In the genomic region with DNA sequence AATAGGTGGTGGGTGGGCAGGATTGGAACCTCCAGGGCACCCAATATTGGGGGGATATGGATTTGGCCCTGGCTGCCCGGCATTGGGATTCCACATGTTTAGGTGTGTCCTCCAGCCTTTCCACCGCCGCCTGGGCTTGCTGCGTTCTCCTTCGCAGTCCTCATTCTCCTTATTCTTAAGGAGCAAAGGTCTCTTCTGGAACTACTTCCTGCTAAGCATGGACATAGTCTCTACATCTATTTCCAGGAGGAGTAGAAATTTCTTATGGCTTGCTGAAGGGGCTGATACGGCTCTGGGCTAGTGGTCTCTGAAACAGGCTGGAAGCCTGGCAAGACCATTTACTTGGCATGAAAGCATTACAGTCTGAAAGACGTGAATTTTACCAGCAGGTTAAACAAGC, we compare ENCODE assay signal across 1 cellular context.
TF ChIP-seq lines count a peak whose summit lies in the region.

No MANE protein-coding gene starts in this region.

TF ChIP-seq in A549, 52 proteins besides CTCF, POLR2A, EP300 and RAD21:
- TF ChIP-seq, protein P1, sequence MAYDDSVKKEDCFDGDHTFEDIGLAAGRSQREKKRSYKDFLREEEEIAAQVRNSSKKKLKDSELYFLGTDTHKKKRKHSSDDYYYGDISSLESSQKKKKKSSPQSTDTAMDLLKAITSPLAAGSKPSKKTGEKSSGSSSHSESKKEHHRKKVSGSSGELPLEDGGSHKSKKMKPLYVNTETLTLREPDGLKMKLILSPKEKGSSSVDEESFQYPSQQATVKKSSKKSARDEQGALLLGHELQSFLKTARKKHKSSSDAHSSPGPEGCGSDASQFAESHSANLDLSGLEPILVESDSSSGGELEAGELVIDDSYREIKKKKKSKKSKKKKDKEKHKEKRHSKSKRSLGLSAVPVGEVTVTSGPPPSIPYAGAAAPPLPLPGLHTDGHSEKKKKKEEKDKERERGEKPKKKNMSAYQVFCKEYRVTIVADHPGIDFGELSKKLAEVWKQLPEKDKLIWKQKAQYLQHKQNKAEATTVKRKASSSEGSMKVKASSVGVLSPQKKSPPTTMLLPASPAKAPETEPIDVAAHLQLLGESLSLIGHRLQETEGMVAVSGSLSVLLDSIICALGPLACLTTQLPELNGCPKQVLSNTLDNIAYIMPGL (CRISPR knock-in tag; IDR thresholded peaks at IDR 0.05; ENCODE audit: borderline replicate concordance) = no peak
- TF ChIP-seq HOXB5 (CRISPR knock-in tag; IDR thresholded peaks at IDR 0.05) = no peak
- no peak for TF ChIP-seq JUN (IDR thresholded peaks at IDR 0.05)
- TF ChIP-seq NR3C1 (IDR thresholded peaks at IDR 0.05) = no peak
- no peak for TF ChIP-seq RCOR1 (IDR thresholded peaks at IDR 0.05; ENCODE audit: low read depth, low read length)
- TF ChIP-seq FOSB (CRISPR knock-in tag; IDR thresholded peaks at IDR 0.05) = no peak
- TF ChIP-seq MYC (IDR thresholded peaks at IDR 0.05; ENCODE audit: borderline replicate concordance, low read length) = no peak
- no peak for TF ChIP-seq JUNB (IDR thresholded peaks at IDR 0.05)
- TF ChIP-seq, protein P2, sequence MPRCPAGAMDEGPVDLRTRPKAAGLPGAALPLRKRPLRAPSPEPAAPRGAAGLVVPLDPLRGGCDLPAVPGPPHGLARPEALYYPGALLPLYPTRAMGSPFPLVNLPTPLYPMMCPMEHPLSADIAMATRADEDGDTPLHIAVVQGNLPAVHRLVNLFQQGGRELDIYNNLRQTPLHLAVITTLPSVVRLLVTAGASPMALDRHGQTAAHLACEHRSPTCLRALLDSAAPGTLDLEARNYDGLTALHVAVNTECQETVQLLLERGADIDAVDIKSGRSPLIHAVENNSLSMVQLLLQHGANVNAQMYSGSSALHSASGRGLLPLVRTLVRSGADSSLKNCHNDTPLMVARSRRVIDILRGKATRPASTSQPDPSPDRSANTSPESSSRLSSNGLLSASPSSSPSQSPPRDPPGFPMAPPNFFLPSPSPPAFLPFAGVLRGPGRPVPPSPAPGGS (IDR thresholded peaks at IDR 0.05) = no peak
- TF ChIP-seq, protein P3, sequence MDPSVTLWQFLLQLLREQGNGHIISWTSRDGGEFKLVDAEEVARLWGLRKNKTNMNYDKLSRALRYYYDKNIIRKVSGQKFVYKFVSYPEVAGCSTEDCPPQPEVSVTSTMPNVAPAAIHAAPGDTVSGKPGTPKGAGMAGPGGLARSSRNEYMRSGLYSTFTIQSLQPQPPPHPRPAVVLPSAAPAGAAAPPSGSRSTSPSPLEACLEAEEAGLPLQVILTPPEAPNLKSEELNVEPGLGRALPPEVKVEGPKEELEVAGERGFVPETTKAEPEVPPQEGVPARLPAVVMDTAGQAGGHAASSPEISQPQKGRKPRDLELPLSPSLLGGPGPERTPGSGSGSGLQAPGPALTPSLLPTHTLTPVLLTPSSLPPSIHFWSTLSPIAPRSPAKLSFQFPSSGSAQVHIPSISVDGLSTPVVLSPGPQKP (IDR thresholded peaks at IDR 0.05; ENCODE audit: low read depth, low read length) = no peak
- TF ChIP-seq HOXB13 (CRISPR knock-in tag; IDR thresholded peaks at IDR 0.05; ENCODE audit: low read depth) = no peak
- no peak for TF ChIP-seq FOXS1 (CRISPR knock-in tag; IDR thresholded peaks at IDR 0.05)
- TF ChIP-seq, protein P4, sequence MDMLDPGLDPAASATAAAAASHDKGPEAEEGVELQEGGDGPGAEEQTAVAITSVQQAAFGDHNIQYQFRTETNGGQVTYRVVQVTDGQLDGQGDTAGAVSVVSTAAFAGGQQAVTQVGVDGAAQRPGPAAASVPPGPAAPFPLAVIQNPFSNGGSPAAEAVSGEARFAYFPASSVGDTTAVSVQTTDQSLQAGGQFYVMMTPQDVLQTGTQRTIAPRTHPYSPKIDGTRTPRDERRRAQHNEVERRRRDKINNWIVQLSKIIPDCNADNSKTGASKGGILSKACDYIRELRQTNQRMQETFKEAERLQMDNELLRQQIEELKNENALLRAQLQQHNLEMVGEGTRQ (IDR thresholded peaks at IDR 0.05) = no peak
- TF ChIP-seq GATA3 (IDR thresholded peaks at IDR 0.05; ENCODE audit: borderline replicate concordance) = no peak
TF ChIP-seq in A549: peak in this region for 0.
